In the genomic region with DNA sequence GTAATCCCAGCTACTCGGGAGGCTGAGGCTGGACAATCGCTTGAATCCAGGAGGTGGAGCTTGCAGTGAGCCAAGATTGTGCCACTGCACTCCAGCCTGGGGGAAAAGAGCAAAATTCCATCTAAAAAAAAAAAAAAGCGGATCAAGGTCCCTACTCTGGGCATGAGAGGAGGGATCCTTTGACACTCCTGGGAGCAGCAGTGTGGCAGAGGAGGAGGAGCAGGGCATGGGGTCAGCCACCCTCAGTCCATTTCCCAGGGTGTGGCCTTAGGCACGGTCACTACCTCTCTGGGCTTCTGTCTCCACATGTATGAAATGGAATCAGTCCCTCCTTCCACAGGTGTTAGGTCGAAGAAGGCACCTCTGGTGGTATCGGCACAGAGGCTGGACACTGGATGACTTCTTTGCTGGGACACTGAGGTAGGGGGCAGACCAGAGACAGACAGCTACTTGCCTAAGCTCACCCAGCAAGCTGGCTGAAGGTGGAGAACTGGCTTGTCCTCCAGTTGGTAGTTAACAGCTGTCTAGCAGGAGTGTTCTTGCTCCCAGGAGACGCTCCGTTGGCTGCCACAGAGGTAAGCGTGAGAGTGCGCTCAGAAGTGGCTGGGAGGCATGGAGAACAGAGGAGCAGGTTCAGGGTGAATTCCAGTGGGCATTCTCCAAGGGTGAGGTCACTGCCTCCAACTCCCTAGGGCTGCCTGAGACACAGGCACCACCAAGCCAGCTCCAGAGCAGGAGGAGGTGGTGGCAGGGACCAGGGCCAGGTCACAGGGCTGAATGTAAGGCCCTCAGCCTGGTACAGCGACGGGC, we compare ENCODE assay signal across 1 cellular context.
TF ChIP-seq lines count a peak whose summit lies in the region.

No MANE protein-coding gene starts in this region.

TF ChIP-seq in HEK293, 187 proteins besides CTCF, POLR2A, EP300 and RAD21 (continued from another document):
- TF ChIP-seq, protein P1, sequence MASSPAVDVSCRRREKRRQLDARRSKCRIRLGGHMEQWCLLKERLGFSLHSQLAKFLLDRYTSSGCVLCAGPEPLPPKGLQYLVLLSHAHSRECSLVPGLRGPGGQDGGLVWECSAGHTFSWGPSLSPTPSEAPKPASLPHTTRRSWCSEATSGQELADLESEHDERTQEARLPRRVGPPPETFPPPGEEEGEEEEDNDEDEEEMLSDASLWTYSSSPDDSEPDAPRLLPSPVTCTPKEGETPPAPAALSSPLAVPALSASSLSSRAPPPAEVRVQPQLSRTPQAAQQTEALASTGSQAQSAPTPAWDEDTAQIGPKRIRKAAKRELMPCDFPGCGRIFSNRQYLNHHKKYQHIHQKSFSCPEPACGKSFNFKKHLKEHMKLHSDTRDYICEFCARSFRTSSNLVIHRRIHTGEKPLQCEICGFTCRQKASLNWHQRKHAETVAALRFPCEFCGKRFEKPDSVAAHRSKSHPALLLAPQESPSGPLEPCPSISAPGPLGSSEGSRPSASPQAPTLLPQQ (tag by site-specific recombination; IDR thresholded peaks at IDR 0.05) = peak; percentile 99
- peak; percentile 60 for TF ChIP-seq WT1 (tag by site-specific recombination; IDR thresholded peaks at IDR 0.05)
- TF ChIP-seq KLF10 (tag by site-specific recombination; IDR thresholded peaks at IDR 0.05) = peak; percentile 75
- TF ChIP-seq ZIC2 (tag by site-specific recombination; IDR thresholded peaks at IDR 0.05) = 0 out of 2 replicates have a peak, but pooled peaks have one; percentile 18
- TF ChIP-seq, protein P2, sequence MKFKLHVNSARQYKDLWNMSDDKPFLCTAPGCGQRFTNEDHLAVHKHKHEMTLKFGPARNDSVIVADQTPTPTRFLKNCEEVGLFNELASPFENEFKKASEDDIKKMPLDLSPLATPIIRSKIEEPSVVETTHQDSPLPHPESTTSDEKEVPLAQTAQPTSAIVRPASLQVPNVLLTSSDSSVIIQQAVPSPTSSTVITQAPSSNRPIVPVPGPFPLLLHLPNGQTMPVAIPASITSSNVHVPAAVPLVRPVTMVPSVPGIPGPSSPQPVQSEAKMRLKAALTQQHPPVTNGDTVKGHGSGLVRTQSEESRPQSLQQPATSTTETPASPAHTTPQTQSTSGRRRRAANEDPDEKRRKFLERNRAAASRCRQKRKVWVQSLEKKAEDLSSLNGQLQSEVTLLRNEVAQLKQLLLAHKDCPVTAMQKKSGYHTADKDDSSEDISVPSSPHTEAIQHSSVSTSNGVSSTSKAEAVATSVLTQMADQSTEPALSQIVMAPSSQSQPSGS (tag by site-specific recombination; IDR thresholded peaks at IDR 0.05; ENCODE audit: low read depth) = peak; percentile 41; the same call in 1 of the 2 replicates
- TF ChIP-seq ZEB2 (tag by site-specific recombination; IDR thresholded peaks at IDR 0.05) = peak; percentile 74; the same call in 1 of the 2 replicates
- no peak for TF ChIP-seq ZNF23 (tag by site-specific recombination; IDR thresholded peaks at IDR 0.05; ENCODE audit: borderline replicate concordance)
- peak; percentile 67; the same call in 1 of the 2 replicates for TF ChIP-seq KLF8 (tag by site-specific recombination; IDR thresholded peaks at IDR 0.05)
- TF ChIP-seq ZNF155 (tag by site-specific recombination; IDR thresholded peaks at IDR 0.05) = no peak
- TF ChIP-seq, protein P3, sequence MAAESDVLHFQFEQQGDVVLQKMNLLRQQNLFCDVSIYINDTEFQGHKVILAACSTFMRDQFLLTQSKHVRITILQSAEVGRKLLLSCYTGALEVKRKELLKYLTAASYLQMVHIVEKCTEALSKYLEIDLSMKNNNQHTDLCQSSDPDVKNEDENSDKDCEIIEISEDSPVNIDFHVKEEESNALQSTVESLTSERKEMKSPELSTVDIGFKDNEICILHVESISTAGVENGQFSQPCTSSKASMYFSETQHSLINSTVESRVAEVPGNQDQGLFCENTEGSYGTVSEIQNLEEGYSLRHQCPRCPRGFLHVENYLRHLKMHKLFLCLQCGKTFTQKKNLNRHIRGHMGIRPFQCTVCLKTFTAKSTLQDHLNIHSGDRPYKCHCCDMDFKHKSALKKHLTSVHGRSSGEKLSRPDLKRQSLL (tag by site-specific recombination; IDR thresholded peaks at IDR 0.05) = peak; percentile 38; the same call in 1 of the 2 replicates
- no peak for TF ChIP-seq ZNF843 (tag by site-specific recombination; IDR thresholded peaks at IDR 0.05)
- no peak for TF ChIP-seq ZNF19 (tag by site-specific recombination; IDR thresholded peaks at IDR 0.05; ENCODE audit: low read depth)
- TF ChIP-seq, protein P4, sequence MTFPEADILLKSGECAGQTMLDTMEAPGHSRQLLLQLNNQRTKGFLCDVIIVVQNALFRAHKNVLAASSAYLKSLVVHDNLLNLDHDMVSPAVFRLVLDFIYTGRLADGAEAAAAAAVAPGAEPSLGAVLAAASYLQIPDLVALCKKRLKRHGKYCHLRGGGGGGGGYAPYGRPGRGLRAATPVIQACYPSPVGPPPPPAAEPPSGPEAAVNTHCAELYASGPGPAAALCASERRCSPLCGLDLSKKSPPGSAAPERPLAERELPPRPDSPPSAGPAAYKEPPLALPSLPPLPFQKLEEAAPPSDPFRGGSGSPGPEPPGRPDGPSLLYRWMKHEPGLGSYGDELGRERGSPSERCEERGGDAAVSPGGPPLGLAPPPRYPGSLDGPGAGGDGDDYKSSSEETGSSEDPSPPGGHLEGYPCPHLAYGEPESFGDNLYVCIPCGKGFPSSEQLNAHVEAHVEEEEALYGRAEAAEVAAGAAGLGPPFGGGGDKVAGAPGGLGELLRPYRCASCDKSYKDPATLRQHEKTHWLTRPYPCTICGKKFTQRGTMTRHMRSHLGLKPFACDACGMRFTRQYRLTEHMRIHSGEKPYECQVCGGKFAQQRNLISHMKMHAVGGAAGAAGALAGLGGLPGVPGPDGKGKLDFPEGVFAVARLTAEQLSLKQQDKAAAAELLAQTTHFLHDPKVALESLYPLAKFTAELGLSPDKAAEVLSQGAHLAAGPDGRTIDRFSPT (tag by site-specific recombination; IDR thresholded peaks at IDR 0.05) = 0 out of 2 replicates have a peak, but pooled peaks have one; percentile 29
- TF ChIP-seq ZBTB21 (tag by site-specific recombination; IDR thresholded peaks at IDR 0.05) = peak; percentile 70; the same call in 1 of the 2 replicates
- TF ChIP-seq ZFP41 (tag by site-specific recombination; IDR thresholded peaks at IDR 0.05; ENCODE audit: borderline replicate concordance) = no peak
- TF ChIP-seq, protein P5, sequence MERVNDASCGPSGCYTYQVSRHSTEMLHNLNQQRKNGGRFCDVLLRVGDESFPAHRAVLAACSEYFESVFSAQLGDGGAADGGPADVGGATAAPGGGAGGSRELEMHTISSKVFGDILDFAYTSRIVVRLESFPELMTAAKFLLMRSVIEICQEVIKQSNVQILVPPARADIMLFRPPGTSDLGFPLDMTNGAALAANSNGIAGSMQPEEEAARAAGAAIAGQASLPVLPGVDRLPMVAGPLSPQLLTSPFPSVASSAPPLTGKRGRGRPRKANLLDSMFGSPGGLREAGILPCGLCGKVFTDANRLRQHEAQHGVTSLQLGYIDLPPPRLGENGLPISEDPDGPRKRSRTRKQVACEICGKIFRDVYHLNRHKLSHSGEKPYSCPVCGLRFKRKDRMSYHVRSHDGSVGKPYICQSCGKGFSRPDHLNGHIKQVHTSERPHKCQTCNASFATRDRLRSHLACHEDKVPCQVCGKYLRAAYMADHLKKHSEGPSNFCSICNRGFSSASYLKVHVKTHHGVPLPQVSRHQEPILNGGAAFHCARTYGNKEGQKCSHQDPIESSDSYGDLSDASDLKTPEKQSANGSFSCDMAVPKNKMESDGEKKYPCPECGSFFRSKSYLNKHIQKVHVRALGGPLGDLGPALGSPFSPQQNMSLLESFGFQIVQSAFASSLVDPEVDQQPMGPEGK (tag by site-specific recombination; IDR thresholded peaks at IDR 0.05) = peak; percentile 68; the same call in 1 of the 2 replicates
- TF ChIP-seq GLIS2 (tag by site-specific recombination; IDR thresholded peaks at IDR 0.05) = peak; percentile 66
- 0 out of 2 replicates have a peak, but pooled peaks have one; percentile 12 for TF ChIP-seq ZBTB8A (tag by site-specific recombination; IDR thresholded peaks at IDR 0.05)
- peak; percentile 44; the same call in 1 of the 2 replicates for TF ChIP-seq ZNF394 (tag by site-specific recombination; IDR thresholded peaks at IDR 0.05; ENCODE audit: borderline replicate concordance)
- TF ChIP-seq, protein P6, sequence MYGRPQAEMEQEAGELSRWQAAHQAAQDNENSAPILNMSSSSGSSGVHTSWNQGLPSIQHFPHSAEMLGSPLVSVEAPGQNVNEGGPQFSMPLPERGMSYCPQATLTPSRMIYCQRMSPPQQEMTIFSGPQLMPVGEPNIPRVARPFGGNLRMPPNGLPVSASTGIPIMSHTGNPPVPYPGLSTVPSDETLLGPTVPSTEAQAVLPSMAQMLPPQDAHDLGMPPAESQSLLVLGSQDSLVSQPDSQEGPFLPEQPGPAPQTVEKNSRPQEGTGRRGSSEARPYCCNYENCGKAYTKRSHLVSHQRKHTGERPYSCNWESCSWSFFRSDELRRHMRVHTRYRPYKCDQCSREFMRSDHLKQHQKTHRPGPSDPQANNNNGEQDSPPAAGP (tag by site-specific recombination; IDR thresholded peaks at IDR 0.05) = peak; percentile 88
- TF ChIP-seq, protein P7, sequence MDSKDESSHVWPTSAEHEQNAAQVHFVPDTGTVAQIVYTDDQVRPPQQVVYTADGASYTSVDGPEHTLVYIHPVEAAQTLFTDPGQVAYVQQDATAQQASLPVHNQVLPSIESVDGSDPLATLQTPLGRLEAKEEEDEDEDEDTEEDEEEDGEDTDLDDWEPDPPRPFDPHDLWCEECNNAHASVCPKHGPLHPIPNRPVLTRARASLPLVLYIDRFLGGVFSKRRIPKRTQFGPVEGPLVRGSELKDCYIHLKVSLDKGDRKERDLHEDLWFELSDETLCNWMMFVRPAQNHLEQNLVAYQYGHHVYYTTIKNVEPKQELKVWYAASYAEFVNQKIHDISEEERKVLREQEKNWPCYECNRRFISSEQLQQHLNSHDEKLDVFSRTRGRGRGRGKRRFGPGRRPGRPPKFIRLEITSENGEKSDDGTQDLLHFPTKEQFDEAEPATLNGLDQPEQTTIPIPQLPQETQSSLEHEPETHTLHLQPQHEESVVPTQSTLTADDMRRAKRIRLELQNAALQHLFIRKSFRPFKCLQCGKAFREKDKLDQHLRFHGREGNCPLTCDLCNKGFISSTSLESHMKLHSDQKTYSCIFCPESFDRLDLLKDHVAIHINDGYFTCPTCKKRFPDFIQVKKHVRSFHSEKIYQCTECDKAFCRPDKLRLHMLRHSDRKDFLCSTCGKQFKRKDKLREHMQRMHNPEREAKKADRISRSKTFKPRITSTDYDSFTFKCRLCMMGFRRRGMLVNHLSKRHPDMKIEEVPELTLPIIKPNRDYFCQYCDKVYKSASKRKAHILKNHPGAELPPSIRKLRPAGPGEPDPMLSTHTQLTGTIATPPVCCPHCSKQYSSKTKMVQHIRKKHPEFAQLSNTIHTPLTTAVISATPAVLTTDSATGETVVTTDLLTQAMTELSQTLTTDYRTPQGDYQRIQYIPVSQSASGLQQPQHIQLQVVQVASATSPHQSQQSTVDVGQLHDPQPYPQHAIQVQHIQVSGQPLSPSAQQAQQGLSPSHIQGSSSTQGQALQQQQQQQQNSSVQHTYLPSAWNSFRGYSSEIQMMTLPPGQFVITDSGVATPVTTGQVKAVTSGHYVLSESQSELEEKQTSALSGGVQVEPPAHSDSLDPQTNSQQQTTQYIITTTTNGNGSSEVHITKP (tag by site-specific recombination; IDR thresholded peaks at IDR 0.05) = peak; percentile 85
- peak; percentile 29; the same call in 1 of the 2 replicates for TF ChIP-seq PRDM1 (tag by site-specific recombination; IDR thresholded peaks at IDR 0.05)
- no peak for TF ChIP-seq ZNF302 (tag by site-specific recombination; IDR thresholded peaks at IDR 0.05; ENCODE audit: low read depth)
- peak; percentile 94 for TF ChIP-seq ZNF600 (tag by site-specific recombination; IDR thresholded peaks at IDR 0.05)
- TF ChIP-seq ZNF24 (tag by site-specific recombination; IDR thresholded peaks at IDR 0.05) = peak; percentile 77
- TF ChIP-seq ZNF629 (tag by site-specific recombination; IDR thresholded peaks at IDR 0.05) = peak; percentile 88
- TF ChIP-seq, protein P8, sequence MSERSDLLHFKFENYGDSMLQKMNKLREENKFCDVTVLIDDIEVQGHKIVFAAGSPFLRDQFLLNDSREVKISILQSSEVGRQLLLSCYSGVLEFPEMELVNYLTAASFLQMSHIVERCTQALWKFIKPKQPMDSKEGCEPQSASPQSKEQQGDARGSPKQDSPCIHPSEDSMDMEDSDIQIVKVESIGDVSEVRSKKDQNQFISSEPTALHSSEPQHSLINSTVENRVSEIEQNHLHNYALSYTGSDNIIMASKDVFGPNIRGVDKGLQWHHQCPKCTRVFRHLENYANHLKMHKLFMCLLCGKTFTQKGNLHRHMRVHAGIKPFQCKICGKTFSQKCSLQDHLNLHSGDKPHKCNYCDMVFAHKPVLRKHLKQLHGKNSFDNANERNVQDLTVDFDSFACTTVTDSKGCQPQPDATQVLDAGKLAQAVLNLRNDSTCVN (tag by site-specific recombination; optimal IDR thresholded peaks at IDR 0.05) = peak; percentile 13
TF ChIP-seq in HEK293: peak in this region for 32.
